In the genomic region with DNA sequence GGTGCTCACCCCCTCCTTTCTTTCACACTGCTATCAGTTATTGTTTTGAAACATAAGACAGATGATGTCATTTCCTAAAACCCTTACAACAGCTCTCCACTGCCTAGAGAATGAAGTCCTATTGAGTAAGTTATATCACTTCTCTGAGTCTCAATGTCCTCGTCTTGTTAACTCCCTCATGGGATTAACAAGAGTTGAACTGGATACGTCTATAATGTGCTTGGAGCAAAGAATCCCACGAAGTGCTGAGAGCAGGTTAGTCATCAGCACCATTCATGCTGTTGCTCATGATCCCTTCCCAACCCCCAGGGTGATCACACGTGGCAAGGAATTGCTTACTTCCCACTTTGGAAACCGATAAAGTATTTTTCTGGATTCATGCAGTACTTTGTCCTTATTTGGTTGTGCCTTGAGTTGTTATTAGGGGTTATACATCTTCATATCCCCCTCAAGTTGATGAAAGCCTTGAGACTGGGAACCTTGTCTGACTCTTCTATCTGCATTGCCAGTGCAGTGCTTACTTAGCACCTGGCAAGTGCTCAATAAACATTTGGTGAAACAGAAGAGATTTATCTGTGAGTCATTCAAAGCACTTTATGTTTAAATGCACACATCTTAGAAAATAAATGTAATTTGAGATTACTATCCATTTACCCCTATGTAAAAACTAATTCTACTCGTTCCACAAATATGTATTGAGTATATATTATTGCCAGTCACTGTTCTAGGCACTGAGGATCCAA, we compare ENCODE assay signal across 12 cellular contexts.
DNase-seq lines count a peak whose midpoint lies in the region; ATAC-seq and TF ChIP-seq lines count a peak whose summit lies in the region.
"Had no signal": no experiment of that assay in that cellular context is flagged by ENCODE, and none has a peak within 500 bp of the region (broad histone marks: within the 10 kb centered on the region; RNA-seq: fewer than 3 reads in every experiment).

No MANE protein-coding gene starts in this region.

- H3K27ac Mint-ChIP-seq in WTC11: no peak overlapping the region
- H3K27ac Mint-ChIP-seq: activated CD4-positive, alpha-beta T cell treated with anti-CD3 and anti-CD28 coated beads, Interleukin-2, amount 10 ng/mL, durations not matched to agents 7 days and 5 days had no signal

- CTCF ChIA-PET in WTC11 (lab: Charles Lee): no interaction called here

- peaks cover 4% of the 10 kb centered on the region for H3K9me3 Mint-ChIP-seq in WTC11
- H3K9me3 Mint-ChIP-seq: activated CD4-positive, alpha-beta T cell treated with anti-CD3 and anti-CD28 coated beads, Interleukin-2, amount 10 ng/mL, durations not matched to agents 7 days and 5 days had no signal

- ATAC-seq in WTC11: no peak
- ATAC-seq in GM21576 (IDR thresholded peaks at IDR 0.05; ENCODE audit: unreplicated experiment): no peak
- ATAC-seq: HCT116 had no signal

- no peak overlapping the region for H3K27ac ChIP-seq in prostate gland

- H3K4me3 Mint-ChIP-seq in WTC11: no peak overlapping the region
- H3K4me3 Mint-ChIP-seq: activated CD4-positive, alpha-beta T cell treated with anti-CD3 and anti-CD28 coated beads, Interleukin-2, amount 10 ng/mL, durations not matched to agents 7 days and 5 days had no signal

- no peaks in the 10 kb centered on the region for H3K4me1 ChIP-seq in prostate gland (replicated peaks)

- intact Hi-C loops in prostate gland (cut with DNase I): no loop called here

- H3K9me3 ChIP-seq in prostate gland: no peaks in the 10 kb centered on the region

- TF ChIP-seq CTCF in WTC11 (IDR thresholded peaks at IDR 0.05): no peak
- no peak for TF ChIP-seq CTCF in kidney epithelial cell (IDR thresholded peaks at IDR 0.05; ENCODE audit: insufficient read depth, low read length, poor library complexity, severe bottlenecking)
- no peak for TF ChIP-seq CTCF in prostate gland (IDR thresholded peaks at IDR 0.05)

- H3K27me3 ChIP-seq in kidney epithelial cell (ENCODE audit: control insufficient read depth, insufficient read depth, low read length) (no peaks in the 10 kb centered on the region), prostate gland (replicated peaks; ENCODE audit: insufficient read depth) (no peaks in the 10 kb centered on the region)

- H3K4me3 ChIP-seq in kidney epithelial cell (ENCODE audit: low read depth, low read length): no peak overlapping the region
- no peak overlapping the region for H3K4me3 ChIP-seq in prostate gland

- H3K36me3 ChIP-seq in kidney epithelial cell (ENCODE audit: control insufficient read depth, insufficient read depth, low read length) (no peaks in the 10 kb centered on the region), prostate gland (no peaks in the 10 kb centered on the region)

- no peaks in the 10 kb centered on the region; the same call in 1 of the 2 replicates for H3K27me3 Mint-ChIP-seq in WTC11 (ENCODE audit: low read depth)
- H3K27me3 Mint-ChIP-seq: activated CD4-positive, alpha-beta T cell treated with anti-CD3 and anti-CD28 coated beads, Interleukin-2, amount 10 ng/mL, durations not matched to agents 7 days and 5 days had no signal

- 82% methylated on average over 6 of the region's 6 CpGs for WGBS in prostate gland

- peak; percentile 77 for DNase-seq in DMS53 treated with DMSO at 0.1 percent for 48 hours (lab: John Stamatoyannopoulos, UW; ENCODE audit: unreplicated experiment)
- DNase-seq in LHCN-M2 (ENCODE audit: low read depth): peak; percentile 76
- DNase-seq in WTC11 (ENCODE audit: low spot score): no peak
- DNase-seq in kidney epithelial cell (ENCODE audit: low read depth): peak; percentile 41
- no peak for DNase-seq in NCI-H1930 (lab: John Stamatoyannopoulos, UW)
- no peak for DNase-seq in prostate gland (ENCODE audit: low spot score)
- no peak for DNase-seq in activated CD8-positive, alpha-beta memory T cell treated with anti-CD3 and anti-CD28 coated beads, Interleukin-2, amount 50 U/mL, for 48 hours
- DNase-seq: activated CD4-positive, alpha-beta T cell treated with anti-CD3 and anti-CD28 coated beads, Interleukin-2, amount 10 ng/mL, durations not matched to agents 7 days and 5 days; NCI-H1417; SHP77 had no signal

- TF ChIP-seq POLR2A in prostate gland (IDR thresholded peaks at IDR 0.05): no peak

- H3K36me3 Mint-ChIP-seq in WTC11: no peaks in the 10 kb centered on the region

- POLR2A ChIA-PET in WTC11 (lab: Charles Lee): no interaction called here

- no peaks in the 10 kb centered on the region for H3K4me1 Mint-ChIP-seq in WTC11
- H3K4me1 Mint-ChIP-seq: activated CD4-positive, alpha-beta T cell treated with anti-CD3 and anti-CD28 coated beads, Interleukin-2, amount 10 ng/mL, durations not matched to agents 7 days and 5 days had no signal

TF ChIP-seq in WTC11, 78 proteins besides CTCF, POLR2A, EP300 and RAD21:
- TF ChIP-seq GABPB1 (CRISPR knock-in tag; IDR thresholded peaks at IDR 0.05) (peak; percentile 67), JAZF1 (CRISPR knock-in tag; IDR thresholded peaks at IDR 0.05) (no peak), SP1 (CRISPR knock-in tag; conservative IDR thresholded peaks at IDR 0.05) (no peak), MXD4 (CRISPR knock-in tag; IDR thresholded peaks at IDR 0.05; ENCODE audit: borderline replicate concordance) (no peak)
- TF ChIP-seq, protein P1, sequence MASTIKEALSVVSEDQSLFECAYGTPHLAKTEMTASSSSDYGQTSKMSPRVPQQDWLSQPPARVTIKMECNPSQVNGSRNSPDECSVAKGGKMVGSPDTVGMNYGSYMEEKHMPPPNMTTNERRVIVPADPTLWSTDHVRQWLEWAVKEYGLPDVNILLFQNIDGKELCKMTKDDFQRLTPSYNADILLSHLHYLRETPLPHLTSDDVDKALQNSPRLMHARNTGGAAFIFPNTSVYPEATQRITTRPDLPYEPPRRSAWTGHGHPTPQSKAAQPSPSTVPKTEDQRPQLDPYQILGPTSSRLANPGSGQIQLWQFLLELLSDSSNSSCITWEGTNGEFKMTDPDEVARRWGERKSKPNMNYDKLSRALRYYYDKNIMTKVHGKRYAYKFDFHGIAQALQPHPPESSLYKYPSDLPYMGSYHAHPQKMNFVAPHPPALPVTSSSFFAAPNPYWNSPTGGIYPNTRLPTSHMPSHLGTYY (CRISPR knock-in tag; IDR thresholded peaks at IDR 0.05): no peak
TF ChIP-seq in WTC11: peak in this region for 1.

Comparison
In these comparisons a context has a peak if more than half of its experiments do, and no peak if none do; other contexts are left out.
1. DNase-seq: peak in DMS53 treated with DMSO at 0.1 percent for 48 hours (single experiment), LHCN-M2 (single experiment) and kidney epithelial cell (single experiment); none in WTC11 (single experiment), NCI-H1930 (0 of 2), prostate gland (single experiment) and activated CD8-positive, alpha-beta memory T cell treated with anti-CD3 and anti-CD28 coated beads, Interleukin-2, amount 50 U/mL, for 48 hours (single experiment).